In genomic region chr12:11830298-11830937, GRCh38 we compare ENCODE assay signal across 15 cellular contexts.
DNase-seq lines count a peak whose midpoint lies in the region; ATAC-seq, FAIRE-seq and TF ChIP-seq lines count a peak whose summit lies in the region.
"Had no signal": no experiment of that assay in that cellular context is flagged by ENCODE, and none has a peak within 500 bp of the region (broad histone marks: within the 10 kb centered on the region; RNA-seq: fewer than 3 reads in every experiment).

No MANE protein-coding gene starts in this region.

- H3K9me3 ChIP-seq in mucosa of descending colon, result no peaks in the 10 kb centered on the region
- H3K9me3 ChIP-seq in body of pancreas, result no peaks in the 10 kb centered on the region
- H3K9me3 ChIP-seq: HAP-1 had no signal

- no peak for TF ChIP-seq POLR2A in body of pancreas (IDR thresholded peaks at IDR 0.05)

- POLR2A ChIA-PET in GM10248 (lab: Yijun Ruan, JAX), result no interaction called here

- H3K36me3 ChIP-seq in GM06990 (ENCODE audit: control insufficient read depth, insufficient read depth, low read length), result peaks cover 12% of the 10 kb centered on the region
- no peaks in the 10 kb centered on the region for H3K36me3 ChIP-seq in mucosa of descending colon (ENCODE audit: low read depth)
- H3K36me3 ChIP-seq in body of pancreas (replicated peaks in 1 of 2; ENCODE audit: insufficient read depth in 1 of 2, low read depth in 2 of 2), result no peaks in the 10 kb centered on the region
- H3K36me3 ChIP-seq: HAP-1 had no signal

- FAIRE-seq in frontal cortex (lab: Jason Lieb, UNC), result no peak

- H3K27me3 ChIP-seq in GM06990 (replicated peaks; ENCODE audit: control insufficient read depth, insufficient read depth, low read length) (no peaks in the 10 kb centered on the region), body of pancreas (no peaks in the 10 kb centered on the region)

- CTCF ChIA-PET in GM10248 (lab: Yijun Ruan, JAX), result interaction anchor here (0.7 to 2.6 kb wide), 9 partner anchors 10 to 248 kb away, joined by 3 to 9 read pairs (median 3); no protein-coding TSS in a partner anchor

- no peak for TF ChIP-seq CTCF in GM06990 (IDR thresholded peaks at IDR 0.05; ENCODE audit: insufficient read depth, low read length, poor library complexity, severe bottlenecking)
- TF ChIP-seq CTCF in mucosa of descending colon (IDR thresholded peaks at IDR 0.05), result no peak
- no peak for TF ChIP-seq CTCF in body of pancreas (IDR thresholded peaks at IDR 0.05)
- no peak for TF ChIP-seq CTCF in GM10248 (IDR thresholded peaks at IDR 0.05; ENCODE audit: control extremely low read depth, extremely low read depth, low read depth, missing control alignments)

- 48 to 54% methylated on average over 5 of the region's 5 CpGs for WGBS in body of pancreas, 2 donors

- H3K27ac ChIP-seq in body of pancreas, result peak overlapping the region in 2 of 4 donors; percentile 15 to 16
- H3K27ac ChIP-seq: PC-9 had no signal

- intact Hi-C loops in mucosa of descending colon (cut with DNase I, micrococcal nuclease), result no loop called here
- intact Hi-C loops in body of pancreas (cut with DNase I), result no loop called here

- H3K4me3 ChIP-seq in GM06990 (replicated peaks; ENCODE audit: low read depth, low read length), result no peak overlapping the region
- no peak overlapping the region for H3K4me3 ChIP-seq in mucosa of descending colon
- H3K4me3 ChIP-seq in body of pancreas, result no peak overlapping the region
- H3K4me3 ChIP-seq: HAP-1, PC-9 had no signal

- H3K4me1 ChIP-seq in mucosa of descending colon (ENCODE audit: low read depth) (peaks cover 30% of the 10 kb centered on the region), body of pancreas (peaks cover 57% of the 10 kb centered on the region)
- H3K4me1 ChIP-seq: HAP-1 had no signal

- DNase-seq in GM06990 (ENCODE audit: extremely low read depth, insufficient read length) (peak; percentile 56), mucosa of descending colon (no peak), body of pancreas (no peak), GM10248 (ENCODE audit: extremely low spot score) (no peak), frontal cortex (ENCODE audit: low spot score in 2 of 2) (no peak)
- DNase-seq: activated naive CD8-positive, alpha-beta T cell treated with anti-CD3 and anti-CD28 coated beads, Interleukin-2, amount 10 ng/mL, durations not matched to agents 7 days and 5 days; hypothalamus; KBM-7; NCI-H2081 treated with DMSO at 0.1 percent for 48 hours; PC-9; T1000 had no signal

- ATAC-seq in HG03439 (IDR thresholded peaks at IDR 0.05; ENCODE audit: unreplicated experiment) (peak; percentile 61), esophagus mucosa (peak; percentile 37), mucosa of descending colon (peak; percentile 20), body of pancreas (no peak), GM21825 (IDR thresholded peaks at IDR 0.05; ENCODE audit: unreplicated experiment) (no peak)

Comparison
In these comparisons a context has a peak if more than half of its experiments do, and no peak if none do; other contexts are left out.
1. ATAC-seq: peak in HG03439 (single experiment), esophagus mucosa (single experiment) and mucosa of descending colon (single experiment); none in body of pancreas (single experiment) and GM21825 (single experiment).